In the genomic region with DNA sequence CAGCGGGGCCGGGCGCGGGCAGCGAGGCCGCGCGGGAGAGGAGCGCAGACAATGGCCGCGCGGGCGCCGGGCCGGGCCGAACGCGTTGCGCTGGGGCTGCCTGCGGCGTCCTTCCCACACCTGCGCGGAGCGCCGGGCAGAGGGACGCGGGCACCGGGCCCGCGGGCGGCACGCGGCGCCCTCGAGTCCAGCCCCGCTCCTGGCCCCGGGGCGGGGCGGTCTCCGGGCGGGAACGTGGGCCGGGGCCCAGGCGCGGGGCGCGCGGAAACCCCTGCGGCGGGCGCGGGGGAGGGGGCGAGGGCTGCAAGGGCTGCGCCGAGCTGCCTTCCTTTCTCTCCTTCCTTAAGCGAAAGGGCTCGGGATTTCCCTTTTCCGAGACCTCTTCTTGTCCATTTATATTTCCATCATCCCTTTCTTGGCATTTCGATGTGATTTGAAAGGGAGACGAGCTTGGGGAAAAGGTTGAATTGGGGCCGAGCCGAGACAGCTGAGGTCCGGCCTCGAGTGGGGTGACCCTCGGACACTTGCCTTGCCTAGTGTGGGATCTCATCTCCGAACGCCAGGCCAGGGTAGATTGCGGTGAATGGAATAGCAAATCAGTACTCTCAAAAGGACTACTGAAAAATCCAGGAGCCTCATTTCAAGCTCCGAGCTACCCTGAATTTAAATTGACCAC, we compare ENCODE assay signal across 8 cellular contexts.
A peak's percentile ranks its signal among the peaks of the same experiment; 100 is the strongest.
DNase-seq lines count a peak whose midpoint lies in the region; ATAC-seq and TF ChIP-seq lines count a peak whose summit lies in the region.

No MANE protein-coding gene starts in this region.

- ATAC-seq in HG02840 (IDR thresholded peaks at IDR 0.05; ENCODE audit: low FRiP score, unreplicated experiment) = peak; percentile 26

- peaks cover 7% of the 10 kb centered on the region; the same call in 1 of the 2 replicates for H3K27me3 ChIP-seq in ACC112 (ENCODE audit: insufficient read depth, low read length)

- in situ Hi-C loops in GM13976 (cut with MboI; ENCODE audit: low sequenced_read_pairs, unreplicated experiment) (no loop called here), astrocyte of the cerebellum (cut with HindIII; ENCODE audit: low sequenced_read_pairs) (no loop called here)

- H3K4me3 ChIP-seq in ACC112 (ENCODE audit: low read depth, low read length) (peak overlapping the region; percentile 79), astrocyte of the cerebellum (ENCODE audit: low read depth, low read length) (peak overlapping the region; percentile 64)

- no peaks in the 10 kb centered on the region for H3K79me2 ChIP-seq in ACC112 (ENCODE audit: control insufficient read depth, insufficient read depth, low read length, unreplicated experiment)

- no peaks in the 10 kb centered on the region for H3K4me1 ChIP-seq in ACC112 (ENCODE audit: control insufficient read depth, insufficient read depth, low read length, unreplicated experiment)

- H2AFZ ChIP-seq in ACC112 (ENCODE audit: low read length, unreplicated experiment) = peak overlapping the region; percentile 88

- DNase-seq in GM13976 (ENCODE audit: low spot score) (peak; percentile 59), NCI-H2227 treated with DMSO at 0.1 percent for 48 hours (lab: John Stamatoyannopoulos, UW) (peak; percentile 61), astrocyte of the cerebellum (ENCODE audit: low read depth) (no peak), iPS-NIHi11 (ENCODE audit: low spot score) (peak; percentile 74), foreskin melanocyte (no peak)
- DNase-seq in stimulated activated CD4-positive, alpha-beta T cell treated with anti-CD3 and anti-CD28 coated beads, Interleukin-2, amount 100 ng/mL, for 48 hours = peak; percentile 10 to 14

- H3K27ac ChIP-seq in ACC112 (ENCODE audit: low read depth, low read length) = no peak overlapping the region

- no peaks in the 10 kb centered on the region for H3K36me3 ChIP-seq in ACC112 (ENCODE audit: insufficient read depth, low read length)

- TF ChIP-seq CTCF in GM13976 (IDR thresholded peaks at IDR 0.05; ENCODE audit: borderline replicate concordance, control extremely low read depth, extremely low read depth, insufficient read depth, missing control alignments) = no peak
- TF ChIP-seq CTCF in astrocyte of the cerebellum (IDR thresholded peaks at IDR 0.05; ENCODE audit: low read depth, low read length, missing control alignments) = no peak

Comparison
In these comparisons a context has a peak if more than half of its experiments do, and no peak if none do; other contexts are left out.
1. DNase-seq: peak in GM13976 (single experiment), NCI-H2227 treated with DMSO at 0.1 percent for 48 hours (single experiment), iPS-NIHi11 (single experiment) and stimulated activated CD4-positive, alpha-beta T cell treated with anti-CD3 and anti-CD28 coated beads, Interleukin-2, amount 100 ng/mL, for 48 hours (2 of 2); none in astrocyte of the cerebellum (single experiment) and foreskin melanocyte (single experiment).